Comparison of ENCODE assay signal across 19 cellular contexts in the genomic region with DNA sequence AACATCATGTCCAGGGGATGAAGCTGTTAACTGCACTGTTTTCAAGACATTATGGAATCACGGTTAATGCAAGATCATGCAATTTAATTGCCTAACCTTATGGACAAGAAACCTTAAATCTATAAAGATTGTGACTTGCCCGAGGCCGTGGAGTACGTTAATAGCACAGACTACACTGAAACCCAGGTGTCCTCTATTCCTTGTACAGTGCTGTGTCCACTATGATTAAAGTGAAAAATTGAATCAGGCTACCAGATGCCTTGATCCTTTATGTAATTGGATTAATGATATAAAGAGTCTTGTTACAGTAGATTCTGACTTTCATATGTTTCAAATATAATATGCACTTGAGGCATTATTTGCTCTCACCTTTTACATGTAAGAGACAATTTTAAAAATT. TPM values are rescaled to one million over a fixed set of nuclear protein-coding genes. Genes with fewer than 3 reads are reported as not detected.
DNase-seq lines count a peak whose midpoint lies in the region; ATAC-seq, FAIRE-seq and TF ChIP-seq lines count a peak whose summit lies in the region.
"Had no signal": no experiment of that assay in that cellular context is flagged by ENCODE, and none has a peak within 500 bp of the region (broad histone marks: within the 10 kb centered on the region; RNA-seq: fewer than 3 reads in every experiment).

No MANE protein-coding gene starts in this region.

- ATAC-seq in GM18868 (IDR thresholded peaks at IDR 0.05; ENCODE audit: unreplicated experiment), result no peak
- ATAC-seq: CD8-positive, alpha-beta T cell; HCT116 had no signal

- peaks cover 7 to 8% of the 10 kb centered on the region in 2 experiments; a peak in 1 of 4 replicates for H3K4me1 ChIP-seq in SK-N-SH (ENCODE audit: control insufficient read depth in 1 of 2, insufficient read depth in 2 of 2, low read depth in 1 of 2, low read length in 1 of 2)
- H3K4me1 ChIP-seq: BLaER1, Caco-2 had no signal

- no peaks in the 10 kb centered on the region for H3K9me3 ChIP-seq in SK-N-SH
- H3K9me3 ChIP-seq: BLaER1, Caco-2 had no signal

- intact Hi-C loops in MCF 10A (cut with micrococcal nuclease), result no loop called here

- peak; percentile 27 for FAIRE-seq in H54 (lab: Jason Lieb, UNC)
- FAIRE-seq: GM12892, GM19239, H1 had no signal

- no peak overlapping the region for H3K9ac ChIP-seq in SK-N-SH
- H3K9ac ChIP-seq: BLaER1, GM23248 had no signal

- no peaks in the 10 kb centered on the region for H3K27me3 Mint-ChIP-seq in activated naive CD4-positive, alpha-beta T cell treated with anti-CD3 and anti-CD28 coated beads, Interleukin-2, amount 10 ng/mL, durations not matched to agents 7 days and 5 days
- no peaks in the 10 kb centered on the region for H3K27me3 Mint-ChIP-seq in MCF 10A (ENCODE audit: insufficient read depth, unreplicated experiment)

- no peaks in the 10 kb centered on the region for H3K4me1 Mint-ChIP-seq in activated naive CD4-positive, alpha-beta T cell treated with anti-CD3 and anti-CD28 coated beads, Interleukin-2, amount 10 ng/mL, durations not matched to agents 7 days and 5 days
- H3K4me1 Mint-ChIP-seq in MCF 10A (ENCODE audit: insufficient read depth, unreplicated experiment), result no peaks in the 10 kb centered on the region
- H3K4me1 Mint-ChIP-seq: CD4-positive, CD25-positive, alpha-beta regulatory T cell had no signal

- no peaks in the 10 kb centered on the region for H3K9me2 ChIP-seq in SK-N-SH

- H3F3A ChIP-seq in SK-N-SH (replicated peaks; ENCODE audit: insufficient read depth), result peaks cover 6% of the 10 kb centered on the region

- 74% methylated on average over 4 of the region's 4 CpGs for WGBS in SK-N-SH (ENCODE audit: low lambda C conversion rate)

- DNase-seq in H54 (ENCODE audit: insufficient read length, low spot score), result no peak
- peak; percentile 75 for DNase-seq in NCI-H524 treated with DMSO at 0.1 percent for 48 hours (lab: John Stamatoyannopoulos, UW)
- peak; percentile 27 for DNase-seq in SK-N-SH
- no peak for DNase-seq in activated naive CD4-positive, alpha-beta T cell treated with anti-CD3 and anti-CD28 coated beads, Interleukin-2, amount 10 ng/mL, durations not matched to agents 7 days and 5 days
- DNase-seq in MCF 10A (ENCODE audit: unreplicated experiment), result no peak
- DNase-seq: Caco-2; CD4-positive, CD25-positive, alpha-beta regulatory T cell; CD8-positive, alpha-beta T cell; DMS153; DND-41; GM23248; H9 had no signal

- H3K4me2 ChIP-seq in SK-N-SH, result no peak overlapping the region
- H3K4me2 ChIP-seq: BLaER1 had no signal

- CTCF ChIA-PET in SK-N-SH (lab: Yijun Ruan, JAX), result interaction anchor here (1.0 to 1.4 kb wide), 3 partner anchors 8 to 668 kb away, joined by 3 read pairs; partner anchors contain the start of gene ETV1
- CTCF ChIA-PET in activated naive CD4-positive, alpha-beta T cell treated with anti-CD3 and anti-CD28 coated beads, Interleukin-2, amount 10 ng/mL, durations not matched to agents 7 days and 5 days (lab: Charles Lee), result no interaction called here
- CTCF ChIA-PET in MCF 10A (lab: Yijun Ruan, JAX), result interaction anchor here (2.6 kb wide), 1 partner anchor 34 kb away, joined by 5 read pairs; the partner anchor contains the start of gene ETV1

- H3K4me3 ChIP-seq in SK-N-SH (ENCODE audit: low read depth in 2 of 2, low read length in 1 of 2), result no peak overlapping the region
- H3K4me3 ChIP-seq: BLaER1, GM23248 had no signal

- H3K9me3 Mint-ChIP-seq in activated naive CD4-positive, alpha-beta T cell treated with anti-CD3 and anti-CD28 coated beads, Interleukin-2, amount 10 ng/mL, durations not matched to agents 7 days and 5 days, result no peaks in the 10 kb centered on the region
- H3K9me3 Mint-ChIP-seq in MCF 10A (ENCODE audit: unreplicated experiment), result no peaks in the 10 kb centered on the region
- H3K9me3 Mint-ChIP-seq: CD8-positive, alpha-beta T cell; H9 had no signal

- TF ChIP-seq RAD21 in SK-N-SH (IDR thresholded peaks at IDR 0.05; ENCODE audit: low read length), result no peak

- H3K4me3 Mint-ChIP-seq in activated naive CD4-positive, alpha-beta T cell treated with anti-CD3 and anti-CD28 coated beads, Interleukin-2, amount 10 ng/mL, durations not matched to agents 7 days and 5 days, result no peak overlapping the region
- H3K4me3 Mint-ChIP-seq in MCF 10A (ENCODE audit: unreplicated experiment), result no peak overlapping the region
- H3K4me3 Mint-ChIP-seq: CD4-positive, CD25-positive, alpha-beta regulatory T cell; CD8-positive, alpha-beta T cell; H9 had no signal

- TF ChIP-seq CTCF in SK-N-SH (IDR thresholded peaks at IDR 0.05) (no peak), MCF 10A (IDR thresholded peaks at IDR 0.05; ENCODE audit: unreplicated experiment) (no peak)

- POLR2A ChIA-PET in SK-N-SH (lab: Yijun Ruan, JAX) (no interaction called here), MCF 10A (lab: Yijun Ruan, JAX) (interaction anchor here (0.6 to 1.2 kb wide), 3 partner anchors 22 to 1349 kb away, joined by 3 read pairs; partner anchors contain the start of gene ETV1)

- TF ChIP-seq POLR2A in H54 (IDR thresholded peaks at IDR 0.05; ENCODE audit: low read depth, low read length), result no peak

- no peaks in the 10 kb centered on the region for H3K36me3 Mint-ChIP-seq in activated naive CD4-positive, alpha-beta T cell treated with anti-CD3 and anti-CD28 coated beads, Interleukin-2, amount 10 ng/mL, durations not matched to agents 7 days and 5 days
- H3K36me3 Mint-ChIP-seq in MCF 10A (ENCODE audit: insufficient read depth, unreplicated experiment), result no peaks in the 10 kb centered on the region
- H3K36me3 Mint-ChIP-seq: CD4-positive, CD25-positive, alpha-beta regulatory T cell; CD8-positive, alpha-beta T cell had no signal

- BruUV-seq in MCF 10A (replicated peaks; lab: Mats Ljungman, UMichigan), result no TSS peak

- peak in 1 of 2 experiments; percentile 87; a peak in 2 of 4 replicates for TF ChIP-seq EP300 in SK-N-SH (IDR thresholded peaks at IDR 0.05; ENCODE audit: borderline replicate concordance in 1 of 2, low read depth in 1 of 2, low read length in 1 of 2)

- H4K20me1 ChIP-seq in SK-N-SH (ENCODE audit: insufficient read depth), result no peaks in the 10 kb centered on the region
- H4K20me1 ChIP-seq: BLaER1 had no signal

- no peaks in the 10 kb centered on the region for H3K79me2 ChIP-seq in SK-N-SH (ENCODE audit: insufficient read depth)

- no peaks in the 10 kb centered on the region for H3K36me3 ChIP-seq in SK-N-SH (replicated peaks in 1 of 2; ENCODE audit: control insufficient read depth in 1 of 2, insufficient read depth in 2 of 2, low read length in 1 of 2)
- H3K36me3 ChIP-seq: BLaER1 had no signal

- H3K27ac ChIP-seq in SK-N-SH (ENCODE audit: low read depth in 2 of 2, low read length in 1 of 2), result no peak overlapping the region
- H3K27ac ChIP-seq: BLaER1, C4-2B, GM23248 had no signal

- no peak overlapping the region for H3K27ac Mint-ChIP-seq in activated naive CD4-positive, alpha-beta T cell treated with anti-CD3 and anti-CD28 coated beads, Interleukin-2, amount 10 ng/mL, durations not matched to agents 7 days and 5 days
- no peak overlapping the region for H3K27ac Mint-ChIP-seq in MCF 10A (ENCODE audit: low read depth, unreplicated experiment)
- H3K27ac Mint-ChIP-seq: CD4-positive, CD25-positive, alpha-beta regulatory T cell; CD8-positive, alpha-beta T cell; H9 had no signal

- no peaks in the 10 kb centered on the region for H3K27me3 ChIP-seq in SK-N-SH (ENCODE audit: insufficient read depth)
- H3K27me3 ChIP-seq: BLaER1 had no signal

- H2AFZ ChIP-seq in SK-N-SH (ENCODE audit: low read depth), result no peak overlapping the region
- H2AFZ ChIP-seq: GM23248 had no signal

TF ChIP-seq in SK-N-SH, 30 proteins besides CTCF, POLR2A, EP300 and RAD21 (continues in another document):
- TF ChIP-seq GATA2 (CRISPR knock-in tag; IDR thresholded peaks at IDR 0.05), result peak; percentile 53; the same call in 1 of the 2 replicates
- no peak for TF ChIP-seq NFIC (IDR thresholded peaks at IDR 0.05; ENCODE audit: borderline replicate concordance)
- no peak for TF ChIP-seq EZH2phosphoT487 (IDR thresholded peaks at IDR 0.05; ENCODE audit: borderline replicate concordance, low read depth)
- no peak for TF ChIP-seq RXRA (IDR thresholded peaks at IDR 0.05; ENCODE audit: borderline replicate concordance, low read depth)
- no peak for TF ChIP-seq YY1 (IDR thresholded peaks at IDR 0.05; ENCODE audit: low read depth)
- TF ChIP-seq, protein P1, sequence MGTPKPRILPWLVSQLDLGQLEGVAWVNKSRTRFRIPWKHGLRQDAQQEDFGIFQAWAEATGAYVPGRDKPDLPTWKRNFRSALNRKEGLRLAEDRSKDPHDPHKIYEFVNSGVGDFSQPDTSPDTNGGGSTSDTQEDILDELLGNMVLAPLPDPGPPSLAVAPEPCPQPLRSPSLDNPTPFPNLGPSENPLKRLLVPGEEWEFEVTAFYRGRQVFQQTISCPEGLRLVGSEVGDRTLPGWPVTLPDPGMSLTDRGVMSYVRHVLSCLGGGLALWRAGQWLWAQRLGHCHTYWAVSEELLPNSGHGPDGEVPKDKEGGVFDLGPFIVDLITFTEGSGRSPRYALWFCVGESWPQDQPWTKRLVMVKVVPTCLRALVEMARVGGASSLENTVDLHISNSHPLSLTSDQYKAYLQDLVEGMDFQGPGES (IDR thresholded peaks at IDR 0.05; ENCODE audit: low read depth, low read length), result no peak
- TF ChIP-seq RCOR1 (IDR thresholded peaks at IDR 0.05; ENCODE audit: low read length), result peak; percentile 56; the same call in 1 of the 2 replicates
- peak; percentile 61; the same call in 1 of the 2 replicates for TF ChIP-seq FOXJ3 (CRISPR knock-in tag; IDR thresholded peaks at IDR 0.05)
- TF ChIP-seq TAF1 (IDR thresholded peaks at IDR 0.05; ENCODE audit: borderline replicate concordance, low read depth, low read length), result no peak
- no peak for TF ChIP-seq SMC3 (IDR thresholded peaks at IDR 0.05; ENCODE audit: low read depth, low read length)
- no peak for TF ChIP-seq CHD2 (IDR thresholded peaks at IDR 0.05; ENCODE audit: low read length, partially characterized antibody)
- no peak for TF ChIP-seq USF2 (IDR thresholded peaks at IDR 0.05; ENCODE audit: borderline replicate concordance, low read depth, low read length)
- no peak for TF ChIP-seq FOSL2 (IDR thresholded peaks at IDR 0.05; ENCODE audit: borderline replicate concordance, low read depth)
- TF ChIP-seq GABPA (IDR thresholded peaks at IDR 0.05; ENCODE audit: low read depth), result no peak
- no peak for TF ChIP-seq TEAD4 (IDR thresholded peaks at IDR 0.05; ENCODE audit: borderline replicate concordance, insufficient read depth)
- TF ChIP-seq TCF12 (IDR thresholded peaks at IDR 0.05), result no peak

RNA-seq across cellular contexts. Expression of gene ETV1, which starts 33.9 kb away (rescaled TPM):
- 22.3 and 24.9 TPM in 2 replicates for polyA plus RNA-seq in SK-N-SH (2012; rRNA removed)
- polyA plus RNA-seq in SK-N-SH (2012; cell fraction: cytosol; rRNA removed), result 14.7 and 21.9 TPM in 2 replicates
- 11.2 and 25.0 TPM in 2 replicates for polyA plus RNA-seq in SK-N-SH (2012; cell fraction: nucleus; rRNA removed)
- total RNA-seq in MCF 10A (2022), result 5.9 and 6.9 TPM in 2 replicates
- total RNA-seq: CD8-positive, alpha-beta T cell had no signal

Comparison
In these comparisons a context has a peak if more than half of its experiments do, and no peak if none do; other contexts are left out.
1. DNase-seq: peak in NCI-H524 treated with DMSO at 0.1 percent for 48 hours (single experiment) and SK-N-SH (single experiment); none in H54 (single experiment), activated naive CD4-positive, alpha-beta T cell treated with anti-CD3 and anti-CD28 coated beads, Interleukin-2, amount 10 ng/mL, durations not matched to agents 7 days and 5 days (single experiment) and MCF 10A (single experiment).